Comparison of ENCODE assay signal across 24 cellular contexts in the genomic region with DNA sequence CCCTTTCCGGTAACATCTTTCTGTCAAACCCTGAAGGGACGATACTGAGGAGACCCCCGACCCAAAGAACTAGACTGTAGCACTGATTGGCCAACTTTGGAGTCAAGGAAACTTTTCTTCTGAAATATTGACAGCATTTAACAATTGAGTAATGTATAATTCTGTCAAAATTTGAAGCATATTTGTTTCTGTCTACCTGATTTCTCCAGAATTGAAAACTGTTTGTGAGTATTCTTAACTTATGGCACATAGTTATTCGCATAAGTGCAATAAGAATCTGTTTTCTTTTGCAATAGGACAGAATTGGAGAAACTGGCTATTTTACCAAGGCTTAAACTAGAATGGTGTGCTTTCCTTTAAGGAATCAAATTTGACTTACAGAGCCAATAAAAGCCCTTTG.
"Had no signal": no experiment of that assay in that cellular context is flagged by ENCODE, and none has a peak within 500 bp of the region (broad histone marks: within the 10 kb centered on the region; RNA-seq: fewer than 3 reads in every experiment).

No MANE protein-coding gene starts in this region.

- H3K9me3 ChIP-seq: body of pancreas had no signal

- DNase-seq: activated CD4-positive, alpha-beta memory T cell treated with anti-CD3 and anti-CD28 coated beads for 36 hours; activated CD4-positive, alpha-beta T cell treated with anti-CD3 and anti-CD28 coated beads, Interleukin-2, amount 10 ng/mL, durations not matched to agents 7 days and 5 days; activated CD4-positive, CD25-positive, alpha-beta regulatory T cell; activated CD8-positive, alpha-beta memory T cell treated with anti-CD3 and anti-CD28 coated beads for 24 hours; activated gamma-delta T cell treated with Interleukin-2 at 50 U/mL for 16 hours; activated naive CD4-positive, alpha-beta T cell treated with anti-CD3 and anti-CD28 coated beads, Interleukin-2, amount 50 U/mL, for 16 hours; activated T-cell treated with anti-CD3 and anti-CD28 coated beads, Interleukin-2, amount 50 U/mL, for 4 hours; aorta; body of pancreas; central memory CD4-positive, alpha-beta T cell; KG1; NCI-H1092 treated with DMSO at 0.1 percent for 48 hours; NCI-H1417 treated with DMSO at 0.1 percent for 48 hours; NCI-H1694; NCI-H2029; NCI-H2107; NCI-H345; NCI-H510A; NCI-H69; T-helper 1 cell had no signal

- H3K4me3 ChIP-seq: body of pancreas, SK-N-MC had no signal

- H3K27me3 Mint-ChIP-seq: activated CD4-positive, alpha-beta memory T cell treated with anti-CD3 and anti-CD28 coated beads for 36 hours; activated CD4-positive, alpha-beta T cell treated with anti-CD3 and anti-CD28 coated beads, Interleukin-2, amount 10 ng/mL, durations not matched to agents 7 days and 5 days; IgD-negative memory B cell had no signal

- H3K36me3 Mint-ChIP-seq: IgD-negative memory B cell had no signal

- H3K27me3 ChIP-seq: body of pancreas had no signal

- H3K27ac ChIP-seq: body of pancreas, SK-N-MC, VCaP had no signal

- ATAC-seq: activated T-cell treated with anti-CD3 and anti-CD28 coated beads, Interleukin-2, amount 50 U/mL, for 4 hours; body of pancreas had no signal

- H3K4me3 Mint-ChIP-seq: activated CD4-positive, alpha-beta memory T cell treated with anti-CD3 and anti-CD28 coated beads for 36 hours; activated CD4-positive, alpha-beta T cell treated with anti-CD3 and anti-CD28 coated beads, Interleukin-2, amount 10 ng/mL, durations not matched to agents 7 days and 5 days; activated T-cell treated with anti-CD3 and anti-CD28 coated beads, Interleukin-2, amount 50 U/mL, for 4 hours; IgD-negative memory B cell had no signal

- H3K27ac Mint-ChIP-seq: activated CD4-positive, alpha-beta memory T cell treated with anti-CD3 and anti-CD28 coated beads for 36 hours; activated CD4-positive, alpha-beta T cell treated with anti-CD3 and anti-CD28 coated beads, Interleukin-2, amount 10 ng/mL, durations not matched to agents 7 days and 5 days; activated T-helper 2 cell treated with anti-CD3 and anti-CD28 coated beads, Interferon-gamma antibody, Interleukin-2, Interleukin-4, amounts not matched to agents 10 μg/mL and 5 μg/mL and 100 μg/mL, durations not matched to agents 14 hours and 24 hours and 36 hours; IgD-negative memory B cell had no signal
